Comparison of ENCODE assay signal across 16 cellular contexts in the genomic region with DNA sequence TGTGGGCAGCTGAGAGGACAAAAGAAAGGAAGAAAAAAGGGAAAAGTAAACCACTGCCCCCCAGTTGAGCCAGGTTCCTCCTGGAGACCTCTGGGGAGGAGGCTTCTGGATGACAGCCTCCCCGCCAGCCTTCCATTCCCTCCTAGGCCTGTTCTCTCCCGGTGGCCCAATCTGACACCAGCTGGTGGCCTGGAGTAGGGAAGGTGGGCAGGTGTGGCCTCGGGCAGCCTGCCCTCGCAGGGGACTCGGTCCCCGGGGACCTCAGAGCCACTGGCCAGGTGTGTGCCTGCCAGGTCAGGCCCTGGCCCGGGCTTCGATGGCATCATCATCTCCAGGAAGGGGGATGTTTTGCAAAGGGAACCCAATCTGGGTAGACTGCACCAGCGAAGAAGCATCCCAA.
A peak's percentile ranks its signal among the peaks of the same experiment; 100 is the strongest.
DNase-seq lines count a peak whose midpoint lies in the region; ATAC-seq and TF ChIP-seq lines count a peak whose summit lies in the region.
"Had no signal": no experiment of that assay in that cellular context is flagged by ENCODE, and none has a peak within 500 bp of the region (broad histone marks: within the 10 kb centered on the region; RNA-seq: fewer than 3 reads in every experiment).

No MANE protein-coding gene starts in this region.

- H3K4me2 ChIP-seq in osteoblast (ENCODE audit: insufficient read depth, low read length), result no peak overlapping the region

- H3K4me3 Mint-ChIP-seq in activated naive CD8-positive, alpha-beta T cell, result peak overlapping the region; percentile 7
- H3K4me3 Mint-ChIP-seq in activated naive CD8-positive, alpha-beta T cell treated with anti-CD3 and anti-CD28 coated beads, Interleukin-2, amount 50 U/mL, for 24 hours, result no peak overlapping the region
- peak overlapping the region; percentile 59 for H3K4me3 Mint-ChIP-seq in chondrocyte (ENCODE audit: unreplicated experiment)
- H3K4me3 Mint-ChIP-seq: activated CD8-positive, alpha-beta memory T cell treated with anti-CD3 and anti-CD28 coated beads, Interleukin-2, amount 10 ng/mL, durations not matched to agents 7 days and 5 days had no signal

- no peak for DNase-seq in activated naive CD8-positive, alpha-beta T cell treated with anti-CD3 and anti-CD28 coated beads, Interleukin-2, amount 50 U/mL, for 24 hours
- DNase-seq in chondrocyte (ENCODE audit: low spot score), result no peak
- DNase-seq in osteoblast (ENCODE audit: insufficient read length, low spot score, missing footprints), result peak; percentile 90
- DNase-seq in uterus, result no peak
- no peak for DNase-seq in DMS79 treated with DMSO at 0.1 percent for 48 hours (lab: John Stamatoyannopoulos, UW)
- no peak for DNase-seq in NCI-H2107 treated with DMSO at 0.1 percent for 48 hours (lab: John Stamatoyannopoulos, UW; ENCODE audit: unreplicated experiment)
- no peak for DNase-seq in epidermal melanocyte (ENCODE audit: insufficient read length, low spot score)
- DNase-seq: activated CD8-positive, alpha-beta memory T cell treated with anti-CD3 and anti-CD28 coated beads, Interleukin-2, amount 10 ng/mL, durations not matched to agents 7 days and 5 days; activated effector memory CD4-positive, alpha-beta T cell treated with Interleukin-2 at 50 U/mL for 16 hours; amniotic stem cell; GF-D8; MG63; NCI-H1694; NCI-H446 treated with DMSO at 0.1 percent for 48 hours had no signal

- H3K27ac ChIP-seq in osteoblast (ENCODE audit: low read depth, low read length) (no peak overlapping the region), uterus (peak overlapping the region; percentile 77 to 83)

- no peaks in the 10 kb centered on the region for H4K20me1 ChIP-seq in osteoblast (ENCODE audit: insufficient read depth, low read length)

- H2AFZ ChIP-seq in osteoblast (ENCODE audit: low read length), result no peak overlapping the region

- H3K79me2 ChIP-seq in osteoblast (ENCODE audit: insufficient read depth, low read length), result no peaks in the 10 kb centered on the region

- H3K27ac Mint-ChIP-seq in activated naive CD8-positive, alpha-beta T cell, result no peak overlapping the region
- H3K27ac Mint-ChIP-seq in activated naive CD8-positive, alpha-beta T cell treated with anti-CD3 and anti-CD28 coated beads, Interleukin-2, amount 50 U/mL, for 24 hours, result no peak overlapping the region
- H3K27ac Mint-ChIP-seq in chondrocyte (ENCODE audit: unreplicated experiment), result peak overlapping the region; percentile 54
- H3K27ac Mint-ChIP-seq: activated CD8-positive, alpha-beta memory T cell treated with anti-CD3 and anti-CD28 coated beads, Interleukin-2, amount 10 ng/mL, durations not matched to agents 7 days and 5 days; progenitor cell of endocrine pancreas had no signal

- H3K9me3 Mint-ChIP-seq in activated naive CD8-positive, alpha-beta T cell (ENCODE audit: low read depth), result no peaks in the 10 kb centered on the region
- no peaks in the 10 kb centered on the region for H3K9me3 Mint-ChIP-seq in activated naive CD8-positive, alpha-beta T cell treated with anti-CD3 and anti-CD28 coated beads, Interleukin-2, amount 50 U/mL, for 24 hours
- no peaks in the 10 kb centered on the region for H3K9me3 Mint-ChIP-seq in chondrocyte (ENCODE audit: low read depth)

- TF ChIP-seq CTCF in chondrocyte (IDR thresholded peaks at IDR 0.05) (no peak), osteoblast (IDR thresholded peaks at IDR 0.05; ENCODE audit: extremely low read depth, low read depth, low read length) (no peak), uterus (IDR thresholded peaks at IDR 0.05) (no peak)

- no peaks in the 10 kb centered on the region for H3K36me3 ChIP-seq in osteoblast (ENCODE audit: insufficient read depth, low read length)
- H3K36me3 ChIP-seq in uterus, result no peaks in the 10 kb centered on the region

- H3K9me3 ChIP-seq in osteoblast (ENCODE audit: low read depth, low read length) (no peaks in the 10 kb centered on the region), uterus (no peaks in the 10 kb centered on the region)
- H3K9me3 ChIP-seq: MG63 had no signal

- no peak for TF ChIP-seq POLR2A in uterus (IDR thresholded peaks at IDR 0.05)

- H3K4me3 ChIP-seq in osteoblast (ENCODE audit: insufficient read depth, low read length) (no peak overlapping the region), uterus (no peak overlapping the region)
- H3K4me3 ChIP-seq: MG63 had no signal

- H3K27me3 ChIP-seq in osteoblast (ENCODE audit: insufficient read depth, low read length), result peaks cover 26% of the 10 kb centered on the region
- no peaks in the 10 kb centered on the region for H3K27me3 ChIP-seq in uterus
- H3K27me3 ChIP-seq: MG63 had no signal

- intact Hi-C loops in uterus (cut with DNase I; ENCODE audit: low total_unique reads), result no loop called here

- H3K27me3 Mint-ChIP-seq in activated naive CD8-positive, alpha-beta T cell, result no peaks in the 10 kb centered on the region
- peaks cover 4% of the 10 kb centered on the region for H3K27me3 Mint-ChIP-seq in activated naive CD8-positive, alpha-beta T cell treated with anti-CD3 and anti-CD28 coated beads, Interleukin-2, amount 50 U/mL, for 24 hours
- no peaks in the 10 kb centered on the region for H3K27me3 Mint-ChIP-seq in chondrocyte (ENCODE audit: low read depth)
- H3K27me3 Mint-ChIP-seq: activated CD8-positive, alpha-beta memory T cell treated with anti-CD3 and anti-CD28 coated beads, Interleukin-2, amount 10 ng/mL, durations not matched to agents 7 days and 5 days had no signal

- H3K4me1 Mint-ChIP-seq in activated naive CD8-positive, alpha-beta T cell (ENCODE audit: low read depth), result peaks cover 6% of the 10 kb centered on the region
- H3K4me1 Mint-ChIP-seq in activated naive CD8-positive, alpha-beta T cell treated with anti-CD3 and anti-CD28 coated beads, Interleukin-2, amount 50 U/mL, for 24 hours, result peaks cover 2% of the 10 kb centered on the region
- H3K4me1 Mint-ChIP-seq in chondrocyte (ENCODE audit: low read depth), result peaks cover 23% of the 10 kb centered on the region
- H3K4me1 Mint-ChIP-seq: activated CD8-positive, alpha-beta memory T cell treated with anti-CD3 and anti-CD28 coated beads, Interleukin-2, amount 10 ng/mL, durations not matched to agents 7 days and 5 days had no signal

- no peak for ATAC-seq in activated naive CD8-positive, alpha-beta T cell treated with anti-CD3 and anti-CD28 coated beads, Interleukin-2, amount 50 U/mL, for 24 hours
- ATAC-seq: activated CD8-positive, alpha-beta memory T cell treated with anti-CD3 and anti-CD28 coated beads, Interleukin-2, amount 10 ng/mL, durations not matched to agents 7 days and 5 days had no signal

- H3K4me1 ChIP-seq in osteoblast (ENCODE audit: insufficient read depth, low read length) (peaks cover 21% of the 10 kb centered on the region), uterus (peaks cover 0 to 15% of the 10 kb centered on the region in 2 donors)

- no peaks in the 10 kb centered on the region for H3K36me3 Mint-ChIP-seq in activated naive CD8-positive, alpha-beta T cell
- H3K36me3 Mint-ChIP-seq in activated naive CD8-positive, alpha-beta T cell treated with anti-CD3 and anti-CD28 coated beads, Interleukin-2, amount 50 U/mL, for 24 hours (ENCODE audit: low read depth), result peaks cover 1% of the 10 kb centered on the region
- no peaks in the 10 kb centered on the region for H3K36me3 Mint-ChIP-seq in chondrocyte (ENCODE audit: low read depth)
- H3K36me3 Mint-ChIP-seq: activated CD8-positive, alpha-beta memory T cell treated with anti-CD3 and anti-CD28 coated beads, Interleukin-2, amount 10 ng/mL, durations not matched to agents 7 days and 5 days had no signal
